In genomic region chr1:201585901-201586300, GRCh38 we compare ENCODE assay signal across 19 cellular contexts. TPM values are rescaled to one million over a fixed set of nuclear protein-coding genes. Genes with fewer than 3 reads are reported as not detected.
DNase-seq lines count a peak whose midpoint lies in the region; ATAC-seq, FAIRE-seq and TF ChIP-seq lines count a peak whose summit lies in the region.
"Had no signal": no experiment of that assay in that cellular context is flagged by ENCODE, and none has a peak within 500 bp of the region (broad histone marks: within the 10 kb centered on the region; RNA-seq: fewer than 3 reads in every experiment).

No MANE protein-coding gene starts in this region.

- intact Hi-C loops in PC-3 (cut with micrococcal nuclease): no loop called here

- H3K36me3 ChIP-seq in BLaER1 (peaks cover 39% of the 10 kb centered on the region), PC-3 (ENCODE audit: low read depth, low read length) (no peaks in the 10 kb centered on the region), osteoblast (ENCODE audit: insufficient read depth, low read length) (peaks cover 20% of the 10 kb centered on the region), HAP-1 (replicated peaks) (no peaks in the 10 kb centered on the region)

- H3K9me3 ChIP-seq in BLaER1: no peaks in the 10 kb centered on the region
- no peaks in the 10 kb centered on the region for H3K9me3 ChIP-seq in PC-3 (ENCODE audit: low read length)
- H3K9me3 ChIP-seq in osteoblast (ENCODE audit: low read depth, low read length): no peaks in the 10 kb centered on the region
- no peaks in the 10 kb centered on the region for H3K9me3 ChIP-seq in HAP-1
- H3K9me3 ChIP-seq: SJCRH30 had no signal

- POLR2A ChIA-PET in PC-3 (lab: Charles Lee; ENCODE audit: unreplicated experiment): no interaction called here

- H3K4me1 ChIP-seq in BLaER1: peaks cover 26% of the 10 kb centered on the region
- no peaks in the 10 kb centered on the region for H3K4me1 ChIP-seq in PC-3 (ENCODE audit: insufficient read depth, low read length)
- H3K4me1 ChIP-seq in osteoblast (ENCODE audit: insufficient read depth, low read length): peaks cover 55% of the 10 kb centered on the region
- H3K4me1 ChIP-seq in HAP-1: no peaks in the 10 kb centered on the region
- H3K4me1 ChIP-seq: SJCRH30 had no signal

- no peak for TF ChIP-seq CTCF in PC-3 (conservative IDR thresholded peaks at IDR 0.05; ENCODE audit: low read depth, low read length)
- TF ChIP-seq CTCF in choroid plexus epithelial cell (conservative IDR thresholded peaks at IDR 0.05; ENCODE audit: low read depth, low read length): no peak
- TF ChIP-seq CTCF in osteoblast (IDR thresholded peaks at IDR 0.05; ENCODE audit: extremely low read depth, low read depth, low read length): no peak

- no peak overlapping the region for H3K4me3 ChIP-seq in BLaER1
- no peak overlapping the region for H3K4me3 ChIP-seq in PC-3 (ENCODE audit: low read length)
- H3K4me3 ChIP-seq in choroid plexus epithelial cell (ENCODE audit: low read depth, low read length): no peak overlapping the region
- H3K4me3 ChIP-seq in osteoblast (ENCODE audit: insufficient read depth, low read length): no peak overlapping the region
- H3K4me3 ChIP-seq in HAP-1: no peak overlapping the region
- H3K4me3 ChIP-seq: GM23338, MG63, SJCRH30 had no signal

- in situ Hi-C loops in HAP-1 (cut with MboI; ENCODE audit: low sequenced_read_pairs): no loop called here

- H4K20me1 ChIP-seq in BLaER1 (peaks cover 87% of the 10 kb centered on the region), PC-3 (ENCODE audit: low read length) (no peaks in the 10 kb centered on the region), osteoblast (ENCODE audit: insufficient read depth, low read length) (peaks cover 3% of the 10 kb centered on the region)

- no peaks in the 10 kb centered on the region for H3K9me2 ChIP-seq in PC-3 (replicated peaks; ENCODE audit: low read length)

- ATAC-seq in PC-3 (no peak), HG03521 (IDR thresholded peaks at IDR 0.05; ENCODE audit: unreplicated experiment) (no peak)
- ATAC-seq: GM23338 had no signal

- H3K27ac ChIP-seq in BLaER1 (no peak overlapping the region), PC-3 (ENCODE audit: low read length) (no peak overlapping the region), osteoblast (ENCODE audit: low read depth, low read length) (peak overlapping the region; percentile 98)
- H3K27ac ChIP-seq: SJCRH30 had no signal

- H3K4me2 ChIP-seq in BLaER1: peak overlapping the region; percentile 22; the same call in 1 of the 2 replicates
- no peak overlapping the region for H3K4me2 ChIP-seq in PC-3 (ENCODE audit: low read length)
- peak overlapping the region; percentile 41 for H3K4me2 ChIP-seq in osteoblast (ENCODE audit: insufficient read depth, low read length)
- H3K4me2 ChIP-seq: GM23338 had no signal

- no peaks in the 10 kb centered on the region for H3K27me3 ChIP-seq in BLaER1
- no peaks in the 10 kb centered on the region for H3K27me3 ChIP-seq in PC-3 (ENCODE audit: low read length)
- H3K27me3 ChIP-seq in osteoblast (ENCODE audit: insufficient read depth, low read length): no peaks in the 10 kb centered on the region
- H3K27me3 ChIP-seq in HAP-1 (ENCODE audit: low read depth): no peaks in the 10 kb centered on the region
- H3K27me3 ChIP-seq: MG63, SJCRH30 had no signal

- H3F3A ChIP-seq in PC-3 (ENCODE audit: low read length, unreplicated experiment): no peaks in the 10 kb centered on the region

- FAIRE-seq in RCC 7860 (lab: Jason Lieb, UNC): no peak
- FAIRE-seq: A204.1 had no signal

- DNase-seq in PC-3 (peak; percentile 18), choroid plexus epithelial cell (ENCODE audit: low read depth) (peak; percentile 58), osteoblast (ENCODE audit: insufficient read length, low spot score, missing footprints) (no peak), HAP-1 (ENCODE audit: low spot score in 2 of 2) (no peak), RCC 7860 (ENCODE audit: low spot score) (no peak), NCI-H2171 treated with DMSO at 0.1 percent for 48 hours (lab: John Stamatoyannopoulos, UW) (no peak)
- DNase-seq: AML-193; Calu3; CD4-positive, alpha-beta T cell; DMS79 treated with DMSO at 0.1 percent for 48 hours; MG63; NCI-H1092 treated with DMSO at 0.1 percent for 48 hours; NCI-H1694 treated with DMSO at 0.1 percent for 48 hours; NCI-H82; SJCRH30 had no signal

- H2AFZ ChIP-seq in PC-3 (ENCODE audit: low read length): no peak overlapping the region
- H2AFZ ChIP-seq in osteoblast (ENCODE audit: low read length): no peak overlapping the region
- H2AFZ ChIP-seq: GM23338 had no signal

- H3K9ac ChIP-seq in BLaER1 (no peak overlapping the region), PC-3 (ENCODE audit: low read length) (no peak overlapping the region)

- no peaks in the 10 kb centered on the region for H3K79me2 ChIP-seq in PC-3 (ENCODE audit: low read length)
- peaks cover 69% of the 10 kb centered on the region for H3K79me2 ChIP-seq in osteoblast (ENCODE audit: insufficient read depth, low read length)

- CTCF ChIA-PET in PC-3 (lab: Charles Lee): no interaction called here

- BruUV-seq in PC-3 (replicated peaks; lab: Mats Ljungman, UMichigan): no TSS peak

RNA-seq across cellular contexts. Expression of gene NAV1, which starts 47.0 kb away (rescaled TPM):
- total RNA-seq in PC-3 (2014; rRNA removed) (2.6 and 6.5 TPM in 2 replicates), osteoblast (47.0 and 47.1 TPM in 2 replicates)

Comparison
In these comparisons a context has a peak if more than half of its experiments do, and no peak if none do; other contexts are left out.
1. DNase-seq: peak in PC-3 (single experiment) and choroid plexus epithelial cell (single experiment); none in osteoblast (single experiment), HAP-1 (0 of 2), RCC 7860 (single experiment) and NCI-H2171 treated with DMSO at 0.1 percent for 48 hours (single experiment).